Comparison of ENCODE assay signal across 19 cellular contexts in the genomic region with DNA sequence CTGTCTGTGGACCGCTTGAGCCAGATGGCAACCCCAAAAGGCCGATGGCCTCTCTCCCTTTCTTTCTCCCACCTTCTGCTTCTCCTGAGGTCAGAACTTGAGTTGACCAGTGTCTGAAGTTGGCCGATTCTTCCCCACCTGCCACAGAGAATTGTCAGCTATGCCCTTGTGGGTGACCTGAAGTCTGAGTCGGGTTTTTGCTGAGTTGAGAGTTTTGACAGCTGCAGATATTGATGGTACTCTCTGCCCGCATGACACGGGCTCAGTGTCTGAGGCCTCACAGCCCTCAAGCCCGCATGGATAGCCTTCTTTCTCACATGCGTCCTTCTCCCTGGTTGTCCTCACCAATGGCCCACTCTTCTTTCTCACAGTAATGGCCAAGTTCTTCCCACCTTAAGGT.
DNase-seq lines count a peak whose midpoint lies in the region; ATAC-seq and TF ChIP-seq lines count a peak whose summit lies in the region.
"Had no signal": no experiment of that assay in that cellular context is flagged by ENCODE, and none has a peak within 500 bp of the region (broad histone marks: within the 10 kb centered on the region; RNA-seq: fewer than 3 reads in every experiment).

No MANE protein-coding gene starts in this region.

- H3K36me3 ChIP-seq in neuronal stem cell (replicated peaks in 1 of 2; ENCODE audit: control insufficient read depth in 2 of 2, insufficient read depth in 2 of 2, low read length in 2 of 2): no peaks in the 10 kb centered on the region
- H3K36me3 ChIP-seq: SJSA1 had no signal

- DNase-seq in cardiac septum (ENCODE audit: low spot score) (peak; percentile 57), Right ventricle myocardium inferior (ENCODE audit: missing footprints) (no peak), coronary artery (ENCODE audit: low spot score) (peak; percentile 26), neuronal stem cell (ENCODE audit: low spot score) (no peak), dermis blood vessel endothelial cell (no peak), NCI-H446 treated with DMSO at 0.1 percent for 48 hours (lab: John Stamatoyannopoulos, UW) (no peak)
- DNase-seq: 8988T; CD8-positive, alpha-beta memory T cell; MV-4-11; NCI-H1105 treated with DMSO at 0.1 percent for 48 hours; NCI-H1694; NCI-H2081 treated with DMSO at 0.1 percent for 48 hours; NCI-H446; NCI-H526 treated with DMSO at 0.1 percent for 48 hours; OCI-M1 had no signal

- no peak overlapping the region for H2BK12ac ChIP-seq in neuronal stem cell (ENCODE audit: low read length)

- H3K18ac ChIP-seq in neuronal stem cell (ENCODE audit: low read length): no peak overlapping the region

- H2BK15ac ChIP-seq in neuronal stem cell (ENCODE audit: low read length): no peak overlapping the region

- no peak overlapping the region for H3K9ac ChIP-seq in neuronal stem cell (ENCODE audit: low read depth, low read length, poor library complexity)

- WGBS in neuronal stem cell (ENCODE audit: extremely low coverage in 2 of 2, insufficient read length in 2 of 2, insufficient replicate concordance in 1 of 2), 2 donors: no CpG with 5 or more reads among the region's 8 CpGs

- H3K79me1 ChIP-seq in neuronal stem cell (ENCODE audit: low read depth, low read length): no peaks in the 10 kb centered on the region

- no peaks in the 10 kb centered on the region for H3K9me3 ChIP-seq in neuronal stem cell (replicated peaks in 1 of 2; ENCODE audit: control insufficient read depth in 2 of 2, insufficient read depth in 1 of 2, low read depth in 1 of 2, low read length in 2 of 2)
- H3K9me3 ChIP-seq: SJSA1 had no signal

- no peak overlapping the region for H2BK120ac ChIP-seq in neuronal stem cell (ENCODE audit: low read depth, low read length)

- H3K23ac ChIP-seq in neuronal stem cell (ENCODE audit: low read depth, low read length, poor library complexity): no peak overlapping the region

- no peak overlapping the region for H3K4me2 ChIP-seq in neuronal stem cell (ENCODE audit: insufficient read depth, low read length, poor library complexity, severe bottlenecking)
- H3K4me2 ChIP-seq: GM23338 had no signal

- H2BK5ac ChIP-seq in neuronal stem cell (ENCODE audit: low read length): no peak overlapping the region

- intact Hi-C loops in cardiac septum (cut with DNase I): loop anchor here (2.0 kb wide), 1 partner anchor 57 kb away; no protein-coding TSS in a partner anchor
- intact Hi-C loops in Right ventricle myocardium inferior (cut with DNase I): no loop called here

- no peak overlapping the region for H2AFZ ChIP-seq in neuronal stem cell (ENCODE audit: low read length)
- H2AFZ ChIP-seq: GM23338 had no signal

- TF ChIP-seq CTCF in coronary artery (IDR thresholded peaks at IDR 0.05): no peak

- no peak overlapping the region for H3K27ac ChIP-seq in coronary artery
- no peak overlapping the region for H3K27ac ChIP-seq in neuronal stem cell (replicated peaks; ENCODE audit: low read length)
- H3K27ac ChIP-seq: C4-2B, SJSA1 had no signal

- peaks cover 3 to 14% of the 10 kb centered on the region in 2 donors for H3K4me1 ChIP-seq in neuronal stem cell (ENCODE audit: control insufficient read depth in 2 of 2, insufficient read depth in 1 of 2, low read depth in 1 of 2, low read length in 2 of 2)
- H3K4me1 ChIP-seq: SJSA1 had no signal

- no peak for ATAC-seq in Right ventricle myocardium inferior
- no peak for ATAC-seq in SK-N-SH treated with all-trans-retinoic acid at 6 μM for 48 hours
- ATAC-seq: GM23338 had no signal

- no peak overlapping the region for H3K14ac ChIP-seq in neuronal stem cell (ENCODE audit: low read length)

- H4K8ac ChIP-seq in neuronal stem cell (ENCODE audit: low read depth, low read length): peak overlapping the region; percentile 65

- H3K4ac ChIP-seq in neuronal stem cell (ENCODE audit: low read length): no peak overlapping the region

- H3K4me3 ChIP-seq in coronary artery: no peak overlapping the region
- no peak overlapping the region for H3K4me3 ChIP-seq in neuronal stem cell (ENCODE audit: low read length in 2 of 2)
- H3K4me3 ChIP-seq: GM23338, SJSA1 had no signal

- H3K27me3 ChIP-seq in neuronal stem cell (ENCODE audit: control insufficient read depth in 3 of 3, insufficient read depth in 3 of 3, low read depth in 1 of 3, low read length in 3 of 3): peaks cover 0 to 19% (median 0%) of the 10 kb centered on the region in 3 experiments
- H3K27me3 ChIP-seq: SJSA1 had no signal

- no peak overlapping the region for H2AK5ac ChIP-seq in neuronal stem cell (ENCODE audit: low read depth, low read length)

- no peak overlapping the region for H4K91ac ChIP-seq in neuronal stem cell (ENCODE audit: low read depth, low read length, poor library complexity)

TF ChIP-seq in SK-N-SH treated with all-trans-retinoic acid at 6 μM for 48 hours, 23 proteins besides CTCF, POLR2A, EP300 and RAD21:
- TF ChIP-seq RARB (CRISPR knock-in tag; IDR thresholded peaks at IDR 0.05) (no peak), ZFP30 (CRISPR knock-in tag; IDR thresholded peaks at IDR 0.05) (no peak), ZC3H10 (CRISPR knock-in tag; IDR thresholded peaks at IDR 0.05) (no peak), ARNTL (CRISPR knock-in tag; IDR thresholded peaks at IDR 0.05; ENCODE audit: borderline replicate concordance, low read depth) (no peak)
- TF ChIP-seq, protein P1, sequence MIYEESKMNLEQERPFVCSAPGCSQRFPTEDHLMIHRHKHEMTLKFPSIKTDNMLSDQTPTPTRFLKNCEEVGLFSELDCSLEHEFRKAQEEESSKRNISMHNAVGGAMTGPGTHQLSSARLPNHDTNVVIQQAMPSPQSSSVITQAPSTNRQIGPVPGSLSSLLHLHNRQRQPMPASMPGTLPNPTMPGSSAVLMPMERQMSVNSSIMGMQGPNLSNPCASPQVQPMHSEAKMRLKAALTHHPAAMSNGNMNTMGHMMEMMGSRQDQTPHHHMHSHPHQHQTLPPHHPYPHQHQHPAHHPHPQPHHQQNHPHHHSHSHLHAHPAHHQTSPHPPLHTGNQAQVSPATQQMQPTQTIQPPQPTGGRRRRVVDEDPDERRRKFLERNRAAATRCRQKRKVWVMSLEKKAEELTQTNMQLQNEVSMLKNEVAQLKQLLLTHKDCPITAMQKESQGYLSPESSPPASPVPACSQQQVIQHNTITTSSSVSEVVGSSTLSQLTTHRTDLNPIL (CRISPR knock-in tag; IDR thresholded peaks at IDR 0.05; ENCODE audit: low read depth): no peak
- TF ChIP-seq, protein P2, sequence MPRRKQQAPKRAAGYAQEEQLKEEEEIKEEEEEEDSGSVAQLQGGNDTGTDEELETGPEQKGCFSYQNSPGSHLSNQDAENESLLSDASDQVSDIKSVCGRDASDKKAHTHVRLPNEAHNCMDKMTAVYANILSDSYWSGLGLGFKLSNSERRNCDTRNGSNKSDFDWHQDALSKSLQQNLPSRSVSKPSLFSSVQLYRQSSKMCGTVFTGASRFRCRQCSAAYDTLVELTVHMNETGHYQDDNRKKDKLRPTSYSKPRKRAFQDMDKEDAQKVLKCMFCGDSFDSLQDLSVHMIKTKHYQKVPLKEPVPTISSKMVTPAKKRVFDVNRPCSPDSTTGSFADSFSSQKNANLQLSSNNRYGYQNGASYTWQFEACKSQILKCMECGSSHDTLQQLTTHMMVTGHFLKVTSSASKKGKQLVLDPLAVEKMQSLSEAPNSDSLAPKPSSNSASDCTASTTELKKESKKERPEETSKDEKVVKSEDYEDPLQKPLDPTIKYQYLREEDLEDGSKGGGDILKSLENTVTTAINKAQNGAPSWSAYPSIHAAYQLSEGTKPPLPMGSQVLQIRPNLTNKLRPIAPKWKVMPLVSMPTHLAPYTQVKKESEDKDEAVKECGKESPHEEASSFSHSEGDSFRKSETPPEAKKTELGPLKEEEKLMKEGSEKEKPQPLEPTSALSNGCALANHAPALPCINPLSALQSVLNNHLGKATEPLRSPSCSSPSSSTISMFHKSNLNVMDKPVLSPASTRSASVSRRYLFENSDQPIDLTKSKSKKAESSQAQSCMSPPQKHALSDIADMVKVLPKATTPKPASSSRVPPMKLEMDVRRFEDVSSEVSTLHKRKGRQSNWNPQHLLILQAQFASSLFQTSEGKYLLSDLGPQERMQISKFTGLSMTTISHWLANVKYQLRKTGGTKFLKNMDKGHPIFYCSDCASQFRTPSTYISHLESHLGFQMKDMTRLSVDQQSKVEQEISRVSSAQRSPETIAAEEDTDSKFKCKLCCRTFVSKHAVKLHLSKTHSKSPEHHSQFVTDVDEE (CRISPR knock-in tag; IDR thresholded peaks at IDR 0.05): no peak
- TF ChIP-seq, protein P3, sequence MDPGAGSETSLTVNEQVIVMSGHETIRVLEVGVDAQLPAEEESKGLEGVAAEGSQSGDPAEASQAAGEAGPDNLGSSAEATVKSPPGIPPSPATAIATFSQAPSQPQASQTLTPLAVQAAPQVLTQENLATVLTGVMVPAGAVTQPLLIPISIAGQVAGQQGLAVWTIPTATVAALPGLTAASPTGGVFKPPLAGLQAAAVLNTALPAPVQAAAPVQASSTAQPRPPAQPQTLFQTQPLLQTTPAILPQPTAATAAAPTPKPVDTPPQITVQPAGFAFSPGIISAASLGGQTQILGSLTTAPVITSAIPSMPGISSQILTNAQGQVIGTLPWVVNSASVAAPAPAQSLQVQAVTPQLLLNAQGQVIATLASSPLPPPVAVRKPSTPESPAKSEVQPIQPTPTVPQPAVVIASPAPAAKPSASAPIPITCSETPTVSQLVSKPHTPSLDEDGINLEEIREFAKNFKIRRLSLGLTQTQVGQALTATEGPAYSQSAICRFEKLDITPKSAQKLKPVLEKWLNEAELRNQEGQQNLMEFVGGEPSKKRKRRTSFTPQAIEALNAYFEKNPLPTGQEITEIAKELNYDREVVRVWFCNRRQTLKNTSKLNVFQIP (CRISPR knock-in tag; IDR thresholded peaks at IDR 0.05; ENCODE audit: borderline replicate concordance, low read depth): no peak

Comparison
In these comparisons a context has a peak if more than half of its experiments do, and no peak if none do; other contexts are left out.
1. DNase-seq: peak in cardiac septum (single experiment) and coronary artery (single experiment); none in Right ventricle myocardium inferior (single experiment), neuronal stem cell (single experiment), dermis blood vessel endothelial cell (single experiment) and NCI-H446 treated with DMSO at 0.1 percent for 48 hours (single experiment).